In the genomic region with DNA sequence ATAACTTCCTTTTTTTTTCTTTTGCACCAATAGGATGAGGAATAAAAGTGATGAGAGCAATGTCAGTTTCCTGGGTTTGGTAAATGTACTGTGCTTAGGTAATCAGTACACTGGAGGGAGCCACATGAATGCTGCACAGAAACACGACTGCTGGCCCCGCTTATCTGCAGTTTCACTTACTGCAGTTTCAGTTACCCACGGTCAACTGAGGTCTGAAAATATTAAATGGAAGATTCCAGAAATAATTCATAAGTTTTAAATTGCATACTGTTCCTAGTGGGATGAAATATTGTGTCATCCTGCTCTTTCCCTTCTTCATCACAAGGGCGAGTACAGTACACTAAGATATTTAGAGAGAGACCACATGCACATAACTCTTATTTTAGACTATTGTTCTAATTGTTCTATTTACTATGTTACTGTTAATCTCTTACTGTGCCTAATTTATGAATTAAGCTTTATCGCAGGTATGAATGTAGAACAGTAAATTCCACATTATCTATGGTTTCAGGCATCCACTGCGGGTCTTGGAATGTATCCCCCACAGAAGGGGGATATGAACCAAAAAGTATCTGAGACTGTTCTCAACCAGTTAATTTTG, we compare ENCODE assay signal across 8 cellular contexts. TPM values are rescaled to one million over a fixed set of nuclear protein-coding genes. Genes with fewer than 3 reads are reported as not detected.
DNase-seq lines count a peak whose midpoint lies in the region; ATAC-seq, FAIRE-seq and TF ChIP-seq lines count a peak whose summit lies in the region.

No MANE protein-coding gene starts in this region.

- H3K9me3 ChIP-seq in WERI-Rb-1 (ENCODE audit: severe bottlenecking), result no peaks in the 10 kb centered on the region
- no peaks in the 10 kb centered on the region for H3K9me3 ChIP-seq in small intestine (ENCODE audit: control insufficient read depth, low read depth)

- no peak for FAIRE-seq in small intestine (lab: Jason Lieb, UNC)

- H3K36me3 ChIP-seq in WERI-Rb-1 (peaks cover 8% of the 10 kb centered on the region), small intestine (ENCODE audit: control insufficient read depth in 2 of 2, insufficient read depth in 2 of 2, low read length in 2 of 2) (peaks cover 6 to 10% of the 10 kb centered on the region in 2 donors)

- peak overlapping the region; percentile 64 to 79 for H3K4me3 Mint-ChIP-seq in CD14-positive monocyte

- H3K4me1 ChIP-seq in small intestine (ENCODE audit: control insufficient read depth in 2 of 2, insufficient read depth in 1 of 2, low read depth in 1 of 2, low read length in 1 of 2), result no peaks in the 10 kb centered on the region

- ATAC-seq in left cardiac atrium, result peak; percentile 78 to 81
- ATAC-seq in HG03342 (IDR thresholded peaks at IDR 0.05; ENCODE audit: unreplicated experiment), result no peak

- H3K27me3 ChIP-seq in WERI-Rb-1 (ENCODE audit: insufficient read depth, low read depth, severe bottlenecking) (no peaks in the 10 kb centered on the region), small intestine (ENCODE audit: control insufficient read depth in 2 of 2, insufficient read depth in 2 of 2, low read length in 2 of 2) (no peaks in the 10 kb centered on the region)

- 14 to 27% (median 18%) methylated on average over 6 of the region's 6 CpGs for WGBS in small intestine, 3 donors

- H3K27ac Mint-ChIP-seq in CD14-positive monocyte, result peak overlapping the region; percentile 70 to 97 (median 95)

- intact Hi-C loops in CD14-positive monocyte (cut with micrococcal nuclease), result loop anchor here in 1 of 2 donors (5.0 kb wide), 1 partner anchor 124 kb away; no protein-coding TSS in a partner anchor
- intact Hi-C loops in left cardiac atrium (cut with DNase I), result no loop called here

- TF ChIP-seq RAD21 in Ishikawa (IDR thresholded peaks at IDR 0.05; ENCODE audit: low read depth), result peak; percentile 40

- peak; percentile 37 for TF ChIP-seq CTCF in CD14-positive monocyte (IDR thresholded peaks at IDR 0.05)
- TF ChIP-seq CTCF in WERI-Rb-1 (IDR thresholded peaks at IDR 0.05; ENCODE audit: low read depth, low read length), result peak; percentile 38; the same call in 1 of the 2 replicates

- DNase-seq in CD14-positive monocyte (ENCODE audit: low spot score), result no peak
- DNase-seq in WERI-Rb-1, result no peak
- DNase-seq in left cardiac atrium, result no peak
- peak; percentile 73 for DNase-seq in small intestine
- DNase-seq in NCI-H2029 (lab: John Stamatoyannopoulos, UW), result no peak
- no peak for DNase-seq in AG20443 (ENCODE audit: low spot score)

- peaks cover 41% of the 10 kb centered on the region for H3K4me1 Mint-ChIP-seq in CD14-positive monocyte

- no peak for TF ChIP-seq EP300 in Ishikawa (IDR thresholded peaks at IDR 0.05; ENCODE audit: borderline replicate concordance)

- H3K27me3 Mint-ChIP-seq in CD14-positive monocyte (ENCODE audit: low read depth in 3 of 3), result no peaks in the 10 kb centered on the region

- H3K4me3 ChIP-seq in WERI-Rb-1 (ENCODE audit: low read depth, low read length) (no peak overlapping the region), small intestine (ENCODE audit: low read depth in 1 of 2, low read length in 2 of 2) (no peak overlapping the region)

- H3K27ac ChIP-seq in WERI-Rb-1, result no peak overlapping the region
- H3K27ac ChIP-seq in small intestine (ENCODE audit: low read depth in 1 of 2, low read length in 1 of 2), result peak overlapping the region; percentile 41 to 88

- H3K36me3 Mint-ChIP-seq in CD14-positive monocyte, result peaks cover 17 to 19% of the 10 kb centered on the region in 2 donors

- H3K9me3 Mint-ChIP-seq in CD14-positive monocyte, result peaks cover 0 to 2% (median 0%) of the 10 kb centered on the region in 7 donors

TF ChIP-seq in Ishikawa, 13 proteins besides CTCF, POLR2A, EP300 and RAD21:
- no peak for TF ChIP-seq USF1 (IDR thresholded peaks at IDR 0.05)
- no peak for TF ChIP-seq REST (IDR thresholded peaks at IDR 0.05; ENCODE audit: low read depth)
- no peak for TF ChIP-seq NFIC (IDR thresholded peaks at IDR 0.05)
- no peak for TF ChIP-seq YY1 (IDR thresholded peaks at IDR 0.05; ENCODE audit: low read depth)
- no peak for TF ChIP-seq TEAD4 (IDR thresholded peaks at IDR 0.05)
- no peak for TF ChIP-seq TCF12 (IDR thresholded peaks at IDR 0.05; ENCODE audit: low read depth)
- no peak for TF ChIP-seq MAX (IDR thresholded peaks at IDR 0.05)
- TF ChIP-seq FOXM1 (IDR thresholded peaks at IDR 0.05; ENCODE audit: borderline replicate concordance, low read depth), result no peak
- TF ChIP-seq TAF1 (IDR thresholded peaks at IDR 0.05; ENCODE audit: low read depth), result no peak
- no peak for TF ChIP-seq EGR1 (IDR thresholded peaks at IDR 0.05)
- TF ChIP-seq ZBTB7A (IDR thresholded peaks at IDR 0.05; ENCODE audit: low read depth), result no peak

RNA-seq across cellular contexts. Expression of gene LGALS3BP, which starts 6.4 kb away (rescaled TPM):
- polyA plus RNA-seq in CD14-positive monocyte, result 10 to 100 TPM; 11.7 to 12.0 TPM
- 100 to 1,000 TPM; 390 to 448 TPM for total RNA-seq in left cardiac atrium
- polyA plus RNA-seq in small intestine, result 100 to 1,000 TPM; 181 to 326 (median 255) TPM

RNA-seq across cellular contexts. Expression of gene CANT1, which starts 23.4 kb away (rescaled TPM):
- polyA plus RNA-seq in CD14-positive monocyte (10 to 100 TPM; 10.6 to 14.3 TPM), small intestine (10 to 100 TPM; 16.8 to 90.5 (median 20.3) TPM)
- total RNA-seq in left cardiac atrium, result 10 to 100 TPM; 30.5 to 33.3 TPM

RNA-seq across cellular contexts. Expression of gene C1QTNF1, which starts 37.8 kb away (rescaled TPM):
- not detected for polyA plus RNA-seq in CD14-positive monocyte
- total RNA-seq in left cardiac atrium, result 100 to 1,000 TPM; 377 to 765 TPM
- 10 to 100 TPM in 1 of 3 donors, 1 to 10 TPM in 1, under 1 TPM in 1; 0.67 to 57.4 (median 2.4) TPM for polyA plus RNA-seq in small intestine

Comparison
In these comparisons a context has a peak if more than half of its experiments do, and no peak if none do; other contexts are left out.
1. RNA of gene LGALS3BP, which starts 6.4 kb away (polyA plus RNA-seq): 181 to 326 TPM in small intestine; 11.7 to 12.0 TPM in CD14-positive monocyte; every median in the first group is over 10 times any median in the second.